8 cellular contexts compared by ENCODE assay signal in genomic region chr1:56578963-56579875, GRCh38. TPM values are rescaled to one million over a fixed set of nuclear protein-coding genes. Genes with fewer than 3 reads are reported as not detected.
DNase-seq lines count a peak whose midpoint lies in the region; ATAC-seq and TF ChIP-seq lines count a peak whose summit lies in the region.

Gene PLPP3 (minus strand): TSS chr1:56579563. CDS start chr1:56579016, 547 bp downstream.

- peaks cover 20% of the 10 kb centered on the region for H3K27me3 Mint-ChIP-seq in dendritic cell treated with granulocyte-macrophage colony-stimulating factor and Interleukin-4, amounts not matched to agents 40 ng/mL and 50 ng/mL, for 4 days

- no peaks in the 10 kb centered on the region for H3K9me3 Mint-ChIP-seq in dendritic cell treated with granulocyte-macrophage colony-stimulating factor and Interleukin-4, amounts not matched to agents 40 ng/mL and 50 ng/mL, for 4 days

- under 1% methylated on average over 62 of the region's 62 CpGs for WGBS in smooth muscle cell (ENCODE audit: low lambda C conversion rate)

- H3K4me1 Mint-ChIP-seq in dendritic cell treated with granulocyte-macrophage colony-stimulating factor and Interleukin-4, amounts not matched to agents 40 ng/mL and 50 ng/mL, for 4 days (ENCODE audit: low read depth): peaks cover 22% of the 10 kb centered on the region

- H3K4me1 ChIP-seq in SJSA1 (replicated peaks) (peaks cover 18% of the 10 kb centered on the region), smooth muscle cell (ENCODE audit: low read depth) (peaks cover 30% of the 10 kb centered on the region)

- H3F3A ChIP-seq in smooth muscle cell (ENCODE audit: low read depth): peaks cover 6% of the 10 kb centered on the region

- TF ChIP-seq CTCF in smooth muscle cell (IDR thresholded peaks at IDR 0.05; ENCODE audit: borderline replicate concordance, insufficient read depth, poor library complexity, severe bottlenecking): peak; percentile 53

- peak within 1 kb of the TSS; percentile 95 for H3K4me3 Mint-ChIP-seq in dendritic cell treated with granulocyte-macrophage colony-stimulating factor and Interleukin-4, amounts not matched to agents 40 ng/mL and 50 ng/mL, for 4 days

- peaks cover 42% of the 10 kb centered on the region for H4K20me1 ChIP-seq in smooth muscle cell (ENCODE audit: low read depth)

- ATAC-seq in HG03196 (IDR thresholded peaks at IDR 0.05; ENCODE audit: unreplicated experiment): no peak

- peak within 1 kb of the TSS; percentile 83 for H2AFZ ChIP-seq in smooth muscle cell (ENCODE audit: low read depth)

- peaks cover 18% of the 10 kb centered on the region for H3K36me3 Mint-ChIP-seq in dendritic cell treated with granulocyte-macrophage colony-stimulating factor and Interleukin-4, amounts not matched to agents 40 ng/mL and 50 ng/mL, for 4 days (ENCODE audit: low read depth)

- peak within 1 kb of the TSS; percentile 38 for H3K27ac ChIP-seq in SJSA1
- H3K27ac ChIP-seq in smooth muscle cell (ENCODE audit: low read depth): peak within 1 kb of the TSS; percentile 59

- H3K4me2 ChIP-seq in smooth muscle cell: peak within 1 kb of the TSS; percentile 89

- H3K27me3 ChIP-seq in SJSA1 (replicated peaks) (no peaks in the 10 kb centered on the region), smooth muscle cell (ENCODE audit: low read depth) (no peaks in the 10 kb centered on the region)

- peak within 1 kb of the TSS; percentile 55 for H3K4me3 ChIP-seq in Jurkat, Clone E6-1 (ENCODE audit: low read length)
- H3K4me3 ChIP-seq in SJSA1 (peak within 1 kb of the TSS; percentile 89), smooth muscle cell (peak within 1 kb of the TSS; percentile 93)

- intact Hi-C loops in dendritic cell treated with granulocyte-macrophage colony-stimulating factor and Interleukin-4, amounts not matched to agents 40 ng/mL and 50 ng/mL, for 4 days (cut with micrococcal nuclease): loop anchor here (10.0 kb wide), 1 partner anchor 254 kb away; no protein-coding TSS in a partner anchor

- peaks cover 47% of the 10 kb centered on the region for H3K79me2 ChIP-seq in smooth muscle cell (ENCODE audit: low read depth)

- H3K36me3 ChIP-seq in SJSA1 (peaks cover 7% of the 10 kb centered on the region), smooth muscle cell (ENCODE audit: low read depth) (no peaks in the 10 kb centered on the region)

- H3K27ac Mint-ChIP-seq in dendritic cell treated with granulocyte-macrophage colony-stimulating factor and Interleukin-4, amounts not matched to agents 40 ng/mL and 50 ng/mL, for 4 days: peak within 1 kb of the TSS; percentile 84

- peak; percentile 18 for DNase-seq in activated CD4-positive, alpha-beta T cell treated with anti-CD3 and anti-CD28 coated beads for 48 hours
- no peak for DNase-seq in activated CD4-positive, alpha-beta T cell treated with anti-CD3 and anti-CD28 coated beads for 1 hour
- peak; percentile 24 for DNase-seq in Jurkat, Clone E6-1 (ENCODE audit: low read depth, low spot score)
- DNase-seq in SJSA1 (ENCODE audit: low read depth in 1 of 2, low spot score in 2 of 2) (peak; percentile 88 to 94), kidney glomerular epithelial cell (lab: John Stamatoyannopoulos, UW) (peak; percentile 90), smooth muscle cell (lab: John Stamatoyannopoulos, UW; ENCODE audit: unreplicated experiment) (peak; percentile 50)

- H3K9ac ChIP-seq in smooth muscle cell (ENCODE audit: low read depth): peak within 1 kb of the TSS; percentile 58

- no peaks in the 10 kb centered on the region for H3K9me3 ChIP-seq in SJSA1 (replicated peaks)
- H3K9me3 ChIP-seq in smooth muscle cell (replicated peaks; ENCODE audit: low read depth): no peaks in the 10 kb centered on the region

RNA-seq across cellular contexts. Expression of gene PLPP3, which starts in this region (rescaled TPM):
- 1.3 TPM for polyA plus RNA-seq in Jurkat, Clone E6-1 (2012; ENCODE audit: insufficient read depth, insufficient read length)
- 14.7 and 17.5 TPM in 2 replicates for total RNA-seq in SJSA1 (2014; rRNA removed; shearing (Covaris generic))
- total RNA-seq in smooth muscle cell: 74.3 and 81.5 TPM in 2 replicates
- polyA plus RNA-seq in smooth muscle cell: 48.5 and 56.9 TPM in 2 replicates
